14 cellular contexts compared by ENCODE assay signal in the genomic region with DNA sequence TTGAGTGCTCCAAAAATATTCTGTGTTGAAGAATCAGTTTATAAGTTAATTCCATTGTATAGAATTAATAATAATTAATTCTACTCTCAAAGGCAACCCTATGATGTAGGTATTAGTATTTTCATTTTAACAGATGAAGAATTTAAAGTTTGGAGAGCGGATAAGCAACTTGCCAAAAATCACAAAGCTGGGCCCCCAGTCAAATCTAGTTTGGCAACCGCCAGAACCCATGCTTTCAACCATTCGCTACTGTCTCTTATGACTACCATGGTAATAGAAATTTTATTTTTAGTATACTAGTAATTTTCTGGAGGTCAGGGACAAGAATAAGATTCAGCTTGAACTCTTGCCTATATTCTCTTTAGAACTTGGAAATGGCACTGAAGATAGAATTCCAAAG.
"Had no signal": no experiment of that assay in that cellular context is flagged by ENCODE, and none has a peak within 500 bp of the region (broad histone marks: within the 10 kb centered on the region; RNA-seq: fewer than 3 reads in every experiment).

No MANE protein-coding gene starts in this region.

- H3K4me3 Mint-ChIP-seq: activated CD4-positive, alpha-beta memory T cell treated with anti-CD3 and anti-CD28 coated beads, Interleukin-2, amount 10 ng/mL, durations not matched to agents 7 days and 5 days; activated naive CD8-positive, alpha-beta T cell treated with anti-CD3 and anti-CD28 coated beads, Interleukin-2, amount 50 U/mL, for 24 hours; central memory CD8-positive, alpha-beta T cell; memory B cell; neural crest cell; T-cell had no signal

- H3K36me3 Mint-ChIP-seq: memory B cell, T-cell had no signal

- H3K36me3 ChIP-seq: pancreas, vagina had no signal

- H3K9me3 Mint-ChIP-seq: activated CD4-positive, alpha-beta memory T cell treated with anti-CD3 and anti-CD28 coated beads, Interleukin-2, amount 10 ng/mL, durations not matched to agents 7 days and 5 days; activated naive CD8-positive, alpha-beta T cell treated with anti-CD3 and anti-CD28 coated beads, Interleukin-2, amount 50 U/mL, for 24 hours; central memory CD8-positive, alpha-beta T cell; memory B cell; T-cell had no signal

- DNase-seq: activated CD4-positive, alpha-beta memory T cell treated with anti-CD3 and anti-CD28 coated beads, Interleukin-2, amount 10 ng/mL, durations not matched to agents 7 days and 5 days; activated CD8-positive, alpha-beta memory T cell treated with anti-CD3 and anti-CD28 coated beads, Interleukin-2, amount 50 U/mL, for 4 hours; activated naive CD4-positive, alpha-beta T cell treated with Interleukin-2 at 50 U/mL for 16 hours; activated naive CD8-positive, alpha-beta T cell treated with anti-CD3 and anti-CD28 coated beads, Interleukin-2, amount 50 U/mL, for 24 hours; effector memory CD4-positive, alpha-beta T cell; pancreas; retina; stimulated activated naive CD4-positive, alpha-beta T cell; T-cell had no signal

- H3K27me3 ChIP-seq: pancreas, vagina had no signal

- H3K4me1 ChIP-seq: pancreas had no signal

- H3K9me3 ChIP-seq: pancreas, vagina had no signal

- H3K27me3 Mint-ChIP-seq: activated CD4-positive, alpha-beta memory T cell treated with anti-CD3 and anti-CD28 coated beads, Interleukin-2, amount 10 ng/mL, durations not matched to agents 7 days and 5 days; activated naive CD8-positive, alpha-beta T cell treated with anti-CD3 and anti-CD28 coated beads, Interleukin-2, amount 50 U/mL, for 24 hours; central memory CD8-positive, alpha-beta T cell; memory B cell; T-cell had no signal

- H3K27ac ChIP-seq: pancreas, SK-N-MC had no signal

- ATAC-seq: activated naive CD8-positive, alpha-beta T cell treated with anti-CD3 and anti-CD28 coated beads, Interleukin-2, amount 50 U/mL, for 24 hours; T-cell had no signal

- H3K4me3 ChIP-seq: pancreas, SK-N-MC, vagina had no signal

- H3K4me1 Mint-ChIP-seq: activated CD4-positive, alpha-beta memory T cell treated with anti-CD3 and anti-CD28 coated beads, Interleukin-2, amount 10 ng/mL, durations not matched to agents 7 days and 5 days; activated naive CD8-positive, alpha-beta T cell treated with anti-CD3 and anti-CD28 coated beads, Interleukin-2, amount 50 U/mL, for 24 hours; central memory CD8-positive, alpha-beta T cell; memory B cell; neural crest cell; T-cell had no signal

- H3K27ac Mint-ChIP-seq: activated CD4-positive, alpha-beta memory T cell treated with anti-CD3 and anti-CD28 coated beads, Interleukin-2, amount 10 ng/mL, durations not matched to agents 7 days and 5 days; activated naive CD8-positive, alpha-beta T cell treated with anti-CD3 and anti-CD28 coated beads, Interleukin-2, amount 50 U/mL, for 24 hours; memory B cell; T-cell had no signal
